23 cellular contexts compared by ENCODE assay signal in the genomic region with DNA sequence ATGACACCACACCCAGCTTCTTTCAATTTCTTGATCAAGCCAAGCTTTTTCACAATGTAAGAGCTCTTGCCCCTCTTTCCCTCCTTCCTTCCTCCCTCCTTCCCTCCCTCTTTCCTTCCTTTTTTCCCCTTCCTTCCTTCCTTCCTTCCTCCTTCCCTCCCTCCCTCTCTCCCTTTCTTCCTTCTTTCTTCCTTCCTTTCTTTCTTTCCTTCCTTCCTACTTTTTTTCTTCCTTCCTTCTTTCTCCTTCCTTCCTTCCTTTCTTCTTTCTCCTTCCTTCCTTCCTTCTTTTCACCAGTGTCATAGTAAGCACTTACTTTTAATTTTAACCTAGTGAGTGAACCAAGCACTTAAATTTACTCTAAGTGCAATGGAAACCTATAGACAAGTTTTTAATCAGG.
"Had no signal": no experiment of that assay in that cellular context is flagged by ENCODE, and none has a peak within 500 bp of the region (broad histone marks: within the 10 kb centered on the region; RNA-seq: fewer than 3 reads in every experiment).

No MANE protein-coding gene starts in this region.

- H3K4me3 Mint-ChIP-seq: activated B cell treated with CpG ODN at 0.5 μM for 24 hours; activated CD4-positive, alpha-beta T cell treated with anti-CD3 and anti-CD28 coated beads, Interleukin-2, amount 10 ng/mL, durations not matched to agents 7 days and 5 days; neural crest cell had no signal

- H3K27me3 Mint-ChIP-seq: activated B cell treated with CpG ODN at 0.5 μM for 24 hours; activated CD4-positive, alpha-beta T cell treated with anti-CD3 and anti-CD28 coated beads, Interleukin-2, amount 10 ng/mL, durations not matched to agents 7 days and 5 days; progenitor cell of endocrine pancreas had no signal

- DNase-seq: activated B cell treated with CpG ODN at 0.5 μM for 24 hours; activated CD4-positive, alpha-beta T cell treated with anti-CD3 and anti-CD28 coated beads, Interleukin-2, amount 10 ng/mL, durations not matched to agents 7 days and 5 days; activated CD8-positive, alpha-beta memory T cell treated with anti-CD3 and anti-CD28 coated beads for 24 hours; activated CD8-positive, alpha-beta memory T cell treated with anti-CD3 and anti-CD28 coated beads, Interleukin-2, amount 50 U/mL, for 48 hours; activated naive CD4-positive, alpha-beta T cell; aorta; brain microvascular endothelial cell; central memory CD4-positive, alpha-beta T cell; colonic mucosa; foreskin keratinocyte; glutamatergic neuron; kidney; stimulated activated CD4-positive, alpha-beta T cell treated with anti-CD3 and anti-CD28 coated beads, Interleukin-2, amount 100 ng/mL, for 24 hours; stimulated activated naive CD8-positive, alpha-beta T cell treated with anti-CD3 and anti-CD28 coated beads, Interleukin-15, Interleukin-2, amounts not matched to agents 100 U/mL and 50 U/mL, for 24 hours; SW 1271; T-helper 9 cell; transverse colon had no signal

- H3K9me3 Mint-ChIP-seq: activated B cell treated with CpG ODN at 0.5 μM for 24 hours had no signal

- H3K9me3 ChIP-seq: colonic mucosa, suprapubic skin, transverse colon, vagina had no signal

- H3K27me3 ChIP-seq: brain microvascular endothelial cell, colonic mucosa, foreskin keratinocyte, suprapubic skin, transverse colon, vagina had no signal

- H3K4me3 ChIP-seq: colonic mucosa, lung, suprapubic skin, transverse colon, vagina had no signal

- H3K4me1 Mint-ChIP-seq: neural crest cell had no signal

- ATAC-seq: foreskin keratinocyte; left lobe of liver; stimulated activated naive CD8-positive, alpha-beta T cell treated with anti-CD3 and anti-CD28 coated beads, Interleukin-15, Interleukin-2, amounts not matched to agents 100 U/mL and 50 U/mL, for 24 hours had no signal

- H3K4me1 ChIP-seq: colonic mucosa, foreskin keratinocyte had no signal

- H3K27ac Mint-ChIP-seq: activated B cell treated with CpG ODN at 0.5 μM for 24 hours, progenitor cell of endocrine pancreas had no signal

- H3K27ac ChIP-seq: brain microvascular endothelial cell, colonic mucosa, foreskin keratinocyte, suprapubic skin, transverse colon, vagina had no signal
